Comparison of ENCODE assay signal across 1 cellular context in genomic region chr3:38126121-38126892, GRCh38.
TF ChIP-seq lines count a peak whose summit lies in the region.

No MANE protein-coding gene starts in this region.

TF ChIP-seq in liver, 16 proteins besides CTCF, POLR2A, EP300 and RAD21:
- no peak for TF ChIP-seq ATF3 (IDR thresholded peaks at IDR 0.05)
- no peak for TF ChIP-seq GABPA (IDR thresholded peaks at IDR 0.05 in 1 of 2, conservative IDR thresholded peaks at IDR 0.05 in 1 of 2)
- TF ChIP-seq TAF1 (conservative IDR thresholded peaks at IDR 0.05) = no peak
- peak; percentile 97 for TF ChIP-seq REST (IDR thresholded peaks at IDR 0.05)
- no peak for TF ChIP-seq MAX (IDR thresholded peaks at IDR 0.05)
- TF ChIP-seq FOXA2 (IDR thresholded peaks at IDR 0.05) = no peak
